17 cellular contexts compared by ENCODE assay signal in the genomic region with DNA sequence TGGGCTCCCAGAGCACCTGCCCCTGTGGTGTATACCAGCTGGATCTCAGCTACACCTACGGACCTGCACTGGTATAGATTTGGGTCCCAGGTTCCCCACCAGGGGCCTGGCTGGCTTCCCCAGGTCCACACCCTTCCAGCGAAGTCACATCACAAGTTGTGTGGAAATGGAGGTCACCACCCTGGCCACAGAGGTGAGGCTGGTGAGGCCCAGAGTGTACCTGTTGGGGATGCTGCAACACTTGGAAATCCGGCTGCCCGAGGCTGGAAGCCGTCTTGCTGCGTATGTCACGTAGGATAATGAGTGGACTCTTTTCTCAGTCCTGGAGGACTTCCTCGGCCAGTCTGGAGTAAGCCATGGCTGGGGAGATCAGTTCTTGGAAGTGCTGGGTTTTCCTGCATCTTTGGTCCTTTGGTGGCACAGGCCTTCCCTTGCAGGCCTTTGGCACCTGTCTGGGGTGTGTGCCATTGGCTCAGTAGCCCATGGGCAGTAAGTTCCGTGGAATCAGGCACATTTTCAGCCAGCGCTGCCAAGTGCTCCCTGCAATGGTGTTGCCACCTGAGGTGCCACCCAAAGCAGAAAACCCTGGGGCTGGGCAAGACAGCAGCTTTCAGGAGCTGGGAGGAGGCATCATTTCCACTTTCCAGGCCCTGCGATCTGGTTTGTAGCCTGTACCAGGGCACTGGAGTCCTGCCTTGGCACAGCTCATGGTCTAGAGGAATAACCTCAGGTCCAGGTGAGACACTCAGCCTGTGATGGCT.
DNase-seq lines count a peak whose midpoint lies in the region; ATAC-seq, FAIRE-seq and TF ChIP-seq lines count a peak whose summit lies in the region.
"Had no signal": no experiment of that assay in that cellular context is flagged by ENCODE, and none has a peak within 500 bp of the region (broad histone marks: within the 10 kb centered on the region; RNA-seq: fewer than 3 reads in every experiment).

No MANE protein-coding gene starts in this region.

- peak overlapping the region; percentile 19 to 89 (median 80) for H3K27ac ChIP-seq in esophagus squamous epithelium
- peak overlapping the region; percentile 72 for H3K27ac ChIP-seq in muscle layer of duodenum (ENCODE audit: low read length)
- H3K27ac ChIP-seq in testis, result peak overlapping the region; percentile 87 to 93
- peak overlapping the region in 1 of 2 donors; percentile 41 for H3K27ac ChIP-seq in small intestine (ENCODE audit: low read depth in 1 of 2, low read length in 1 of 2)
- H3K27ac ChIP-seq: KMS-11 had no signal

- H3K9me3 ChIP-seq in adipocyte (ENCODE audit: control insufficient read depth, low read length) (peaks cover 5% of the 10 kb centered on the region), esophagus squamous epithelium (no peaks in the 10 kb centered on the region), muscle layer of duodenum (ENCODE audit: control insufficient read depth in 1 of 2, low read length in 2 of 2) (no peaks in the 10 kb centered on the region), testis (no peaks in the 10 kb centered on the region), small intestine (ENCODE audit: control insufficient read depth, low read depth) (no peaks in the 10 kb centered on the region)

- no peak for FAIRE-seq in small intestine (lab: Jason Lieb, UNC)
- FAIRE-seq: D721Med, urothelium cell line had no signal

- intact Hi-C loops in esophagus squamous epithelium (cut with DNase I) (no loop called here), testis (cut with DNase I; ENCODE audit: low total_unique reads) (loop anchor here (10.0 kb wide), 1 partner anchor 65 kb away; no protein-coding TSS in a partner anchor)

- H3K27me3 ChIP-seq in adipocyte (replicated peaks; ENCODE audit: control insufficient read depth, insufficient read depth, low read length) (no peaks in the 10 kb centered on the region), esophagus squamous epithelium (no peaks in the 10 kb centered on the region), muscle layer of duodenum (ENCODE audit: low read depth, low read length) (no peaks in the 10 kb centered on the region), testis (no peaks in the 10 kb centered on the region), small intestine (ENCODE audit: control insufficient read depth in 2 of 2, insufficient read depth in 2 of 2, low read length in 2 of 2) (no peaks in the 10 kb centered on the region)

- H3K4me3 ChIP-seq in adipocyte (ENCODE audit: low read length) (peak overlapping the region; percentile 33), esophagus squamous epithelium (no peak overlapping the region), muscle layer of duodenum (ENCODE audit: low read depth in 1 of 2, low read length in 2 of 2) (peak overlapping the region in 1 of 2 donors; percentile 4), testis (no peak overlapping the region), small intestine (ENCODE audit: low read depth in 1 of 2, low read length in 2 of 2) (no peak overlapping the region)

- H3K36me3 ChIP-seq in adipocyte (ENCODE audit: control insufficient read depth, insufficient read depth, low read length, severe bottlenecking) (no peaks in the 10 kb centered on the region), esophagus squamous epithelium (no peaks in the 10 kb centered on the region), muscle layer of duodenum (ENCODE audit: control insufficient read depth in 1 of 2, insufficient read depth in 2 of 2, low read length in 2 of 2) (no peaks in the 10 kb centered on the region), testis (ENCODE audit: low read depth, missing control alignments) (no peaks in the 10 kb centered on the region), small intestine (ENCODE audit: control insufficient read depth in 2 of 2, insufficient read depth in 2 of 2, low read length in 2 of 2) (no peaks in the 10 kb centered on the region)

- H3K9ac ChIP-seq in adipocyte (ENCODE audit: low read length), result peak overlapping the region; percentile 78
- H3K9ac ChIP-seq: KMS-11, parathyroid adenoma had no signal

- TF ChIP-seq CTCF in esophagus squamous epithelium (IDR thresholded peaks at IDR 0.05) (no peak), testis (IDR thresholded peaks at IDR 0.05) (no peak)

- H3K4me1 ChIP-seq in adipocyte (ENCODE audit: control insufficient read depth, insufficient read depth, low read length) (peaks cover 51% of the 10 kb centered on the region), esophagus squamous epithelium (peaks cover 9 to 30% (median 22%) of the 10 kb centered on the region in 3 donors), muscle layer of duodenum (ENCODE audit: control insufficient read depth in 1 of 2, insufficient read depth in 2 of 2, low read length in 2 of 2) (peaks cover 4 to 21% of the 10 kb centered on the region in 2 donors), testis (peaks cover 61% of the 10 kb centered on the region), small intestine (ENCODE audit: control insufficient read depth in 2 of 2, insufficient read depth in 1 of 2, low read depth in 1 of 2, low read length in 1 of 2) (no peaks in the 10 kb centered on the region)
- H3K4me1 ChIP-seq: parathyroid adenoma had no signal

- ATAC-seq in GM18498 (IDR thresholded peaks at IDR 0.05; ENCODE audit: unreplicated experiment) (no peak), GM21367 (IDR thresholded peaks at IDR 0.05; ENCODE audit: unreplicated experiment) (no peak)
- ATAC-seq: activated T-cell treated with anti-CD3 and anti-CD28 coated beads, Interleukin-2, amount 50 U/mL, for 72 hours had no signal

- 78 to 81% methylated on average over 7 of the region's 11 CpGs for WGBS in esophagus squamous epithelium, 2 donors
- 80 to 86% methylated on average over 8 to 11 of the region's 11 CpGs for WGBS in testis, 2 donors
- WGBS in small intestine, 3 donors, result 89 to 95% (median 91%) methylated on average over 11 of the region's 11 CpGs

- TF ChIP-seq POLR2A in esophagus squamous epithelium (IDR thresholded peaks at IDR 0.05) (no peak), testis (IDR thresholded peaks at IDR 0.05) (no peak)

- no peak for DNase-seq in adipocyte (ENCODE audit: low read depth)
- no peak for DNase-seq in esophagus squamous epithelium (lab: John Stamatoyannopoulos, UW)
- no peak for DNase-seq in testis
- DNase-seq in activated T-cell treated with anti-CD3 and anti-CD28 coated beads for 4 hours, result no peak
- DNase-seq in small intestine, result no peak
- DNase-seq: activated CD4-positive, alpha-beta T cell treated with anti-CD3 and anti-CD28 coated beads, Interleukin-2, amount 50 U/mL, for 4 hours; activated T-cell treated with anti-CD3 and anti-CD28 coated beads, Interleukin-2, amount 50 U/mL, for 72 hours; dermis blood vessel endothelial cell; NCI-H1436 treated with DMSO at 0.1 percent for 48 hours; NCI-H446 had no signal
